ENCODE assay signal across 1 cellular context in genomic region chr11:100340416-100341323, GRCh38.
TF ChIP-seq lines count a peak whose summit lies in the region.

No MANE protein-coding gene starts in this region.

TF ChIP-seq in SK-N-SH, 30 proteins besides CTCF, POLR2A, EP300 and RAD21:
- TF ChIP-seq MAX (IDR thresholded peaks at IDR 0.05; ENCODE audit: low read depth), result no peak
- TF ChIP-seq, protein P1, sequence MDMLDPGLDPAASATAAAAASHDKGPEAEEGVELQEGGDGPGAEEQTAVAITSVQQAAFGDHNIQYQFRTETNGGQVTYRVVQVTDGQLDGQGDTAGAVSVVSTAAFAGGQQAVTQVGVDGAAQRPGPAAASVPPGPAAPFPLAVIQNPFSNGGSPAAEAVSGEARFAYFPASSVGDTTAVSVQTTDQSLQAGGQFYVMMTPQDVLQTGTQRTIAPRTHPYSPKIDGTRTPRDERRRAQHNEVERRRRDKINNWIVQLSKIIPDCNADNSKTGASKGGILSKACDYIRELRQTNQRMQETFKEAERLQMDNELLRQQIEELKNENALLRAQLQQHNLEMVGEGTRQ (IDR thresholded peaks at IDR 0.05; ENCODE audit: borderline replicate concordance, low read depth, low read length), result no peak
- TF ChIP-seq REST (IDR thresholded peaks at IDR 0.05; ENCODE audit: low read depth, low read length), result no peak
- TF ChIP-seq PBX3 (IDR thresholded peaks at IDR 0.05), result no peak
- TF ChIP-seq EZH2phosphoT487 (IDR thresholded peaks at IDR 0.05; ENCODE audit: borderline replicate concordance, low read depth), result no peak
- no peak for TF ChIP-seq TCF12 (IDR thresholded peaks at IDR 0.05)
- no peak for TF ChIP-seq GABPA (IDR thresholded peaks at IDR 0.05; ENCODE audit: low read depth)
- TF ChIP-seq MXI1 (IDR thresholded peaks at IDR 0.05; ENCODE audit: low read depth, low read length), result no peak
- TF ChIP-seq SMC3 (IDR thresholded peaks at IDR 0.05; ENCODE audit: low read depth, low read length), result no peak
- no peak for TF ChIP-seq RCOR1 (IDR thresholded peaks at IDR 0.05; ENCODE audit: low read length)
- no peak for TF ChIP-seq SIN3A (IDR thresholded peaks at IDR 0.05; ENCODE audit: borderline replicate concordance, low read depth, low read length)
- no peak for TF ChIP-seq GATA2 (CRISPR knock-in tag; IDR thresholded peaks at IDR 0.05)
- TF ChIP-seq FOXJ3 (CRISPR knock-in tag; IDR thresholded peaks at IDR 0.05), result no peak
- TF ChIP-seq FOXM1 (IDR thresholded peaks at IDR 0.05; ENCODE audit: low read depth), result no peak
- TF ChIP-seq TAF1 (IDR thresholded peaks at IDR 0.05; ENCODE audit: borderline replicate concordance, low read depth, low read length), result no peak
- no peak for TF ChIP-seq TEAD4 (IDR thresholded peaks at IDR 0.05; ENCODE audit: borderline replicate concordance, insufficient read depth)
- TF ChIP-seq MEF2A (IDR thresholded peaks at IDR 0.05; ENCODE audit: borderline replicate concordance, low read depth), result no peak
- TF ChIP-seq NRF1 (IDR thresholded peaks at IDR 0.05; ENCODE audit: low read depth, low read length), result no peak
- no peak for TF ChIP-seq USF1 (IDR thresholded peaks at IDR 0.05; ENCODE audit: borderline replicate concordance, low read depth)
